Comparison of ENCODE assay signal across 8 cellular contexts in the genomic region with DNA sequence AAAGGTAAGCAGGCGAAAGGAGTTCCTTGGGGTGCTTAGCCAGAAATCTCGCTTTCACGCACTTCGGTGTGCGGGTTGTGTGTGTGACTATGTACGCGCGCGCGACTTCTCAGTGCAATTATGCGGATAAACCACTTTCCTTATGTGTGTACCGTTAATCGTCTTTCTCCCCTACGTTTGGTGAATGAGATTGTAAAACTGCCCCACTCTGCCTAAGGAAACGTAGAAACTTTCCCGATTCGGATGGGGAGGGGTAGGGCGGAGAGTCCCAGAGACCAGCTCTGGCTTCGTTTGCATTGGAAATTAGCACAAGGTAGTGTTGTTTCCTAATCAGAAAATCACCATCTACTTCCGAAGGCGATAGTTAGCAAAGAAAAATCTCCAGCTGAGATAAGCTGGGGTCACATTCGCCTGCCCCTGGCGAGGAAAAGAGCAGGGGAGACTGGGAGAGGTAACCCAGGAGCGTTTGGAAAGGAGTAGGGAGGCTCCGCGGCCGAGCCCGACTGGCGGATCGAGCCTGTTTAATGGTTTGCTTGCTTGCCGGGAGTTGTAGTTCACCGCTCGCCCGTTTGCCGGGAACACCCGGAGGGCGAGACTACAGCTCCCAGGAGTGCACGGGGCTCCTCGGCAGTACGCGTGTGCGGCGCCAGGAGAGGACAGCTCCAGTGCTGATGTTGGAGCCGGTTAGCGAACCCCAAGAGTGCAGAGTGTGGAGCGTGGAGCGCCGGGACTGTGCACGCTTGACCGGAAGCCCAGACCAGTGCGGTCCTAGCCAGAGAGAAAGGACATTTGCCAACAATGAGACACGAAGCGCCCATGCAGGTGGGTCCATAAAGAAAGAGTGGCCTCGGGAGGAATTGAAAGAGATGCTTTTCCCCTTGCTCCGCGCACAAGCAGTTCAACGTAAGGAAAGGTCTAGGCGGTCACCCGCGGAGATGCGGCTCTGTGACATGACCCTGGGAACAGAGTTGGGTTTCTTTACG. TPM values are rescaled to one million over a fixed set of nuclear protein-coding genes. Genes with fewer than 3 reads are reported as not detected.
DNase-seq lines count a peak whose midpoint lies in the region; ATAC-seq and FAIRE-seq lines count a peak whose summit lies in the region.

Gene RAB3C (plus strand): TSS at position 665 of the 983 bp plus-strand sequence. CDS start 134 bp downstream, at position 799.

- DNase-seq in AG08395 (ENCODE audit: low spot score): peak; percentile 95
- DNase-seq in NCI-H2029 treated with DMSO at 0.1 percent for 48 hours (lab: John Stamatoyannopoulos, UW): peak; percentile 55
- peak; percentile 97 for DNase-seq in dermis blood vessel endothelial cell
- peak; percentile 90 to 92 for DNase-seq in left colon
- DNase-seq in stimulated activated CD4-positive, alpha-beta T cell treated with anti-CD3 and anti-CD28 coated beads, Interleukin-12 subunit alpha, Interleukin-12 subunit beta, amount 100 ng/mL, for 48 hours (ENCODE audit: low read depth in 2 of 3, low spot score in 1 of 3): peak; percentile 34 to 56 (median 53)

- ATAC-seq in GM18520 (IDR thresholded peaks at IDR 0.05; ENCODE audit: unreplicated experiment) (peak; percentile 100), HG03039 (IDR thresholded peaks at IDR 0.05; ENCODE audit: unreplicated experiment) (peak; percentile 100), left colon (peak; percentile 100)

- FAIRE-seq in TTC549 (lab: Jason Lieb, UNC): peak; percentile 76

- intact Hi-C loops in left colon (cut with DNase I, micrococcal nuclease): no loop called here

RNA-seq across cellular contexts. Expression of gene RAB3C, which starts in this region (rescaled TPM):
- total RNA-seq in dermis blood vessel endothelial cell (0.17 and 1.9 TPM in 2 replicates), left colon (1 to 10 TPM; 1.2 to 2.2 TPM)

Comparison
In these comparisons a context has a peak if more than half of its experiments do, and no peak if none do; other contexts are left out.
1. Peak in every context shown above with its lines: DNase-seq and ATAC-seq.